Comparison of ENCODE assay signal across 8 cellular contexts in genomic region chr18:9333441-9334350, GRCh38. TPM values are rescaled to one million over a fixed set of nuclear protein-coding genes. Genes with fewer than 3 reads are reported as not detected.
DNase-seq lines count a peak whose midpoint lies in the region; ATAC-seq, FAIRE-seq and TF ChIP-seq lines count a peak whose summit lies in the region.

No MANE protein-coding gene starts in this region.

- intact Hi-C loops in endothelial cell of umbilical vein (cut with micrococcal nuclease) (loop anchor here (1.0 to 5.0 kb wide), 7 partner anchors 12 to 260 kb away; partner anchors contain the start of genes ANKRD12 and NDUFV2), natural killer cell (cut with micrococcal nuclease) (loop anchor here (1.0 to 10.0 kb wide), 6 partner anchors 142 to 629 kb away; partner anchors contain the start of genes ANKRD12, MTCL1, NDUFV2 and RALBP1)

- H3K9me1 ChIP-seq in endothelial cell of umbilical vein (replicated peaks; ENCODE audit: control insufficient read depth, extremely low read depth, insufficient read depth, low read length): no peaks in the 10 kb centered on the region

- no peaks in the 10 kb centered on the region for H4K20me1 ChIP-seq in endothelial cell of umbilical vein (replicated peaks; ENCODE audit: control insufficient read depth, extremely low read depth, insufficient read depth, low read length)

- peaks cover under 1 to 2% (median 1%) of the 10 kb centered on the region in 3 donors for H3K9me3 Mint-ChIP-seq in T-cell
- H3K9me3 Mint-ChIP-seq in natural killer cell: no peaks in the 10 kb centered on the region

- dilution Hi-C loops in endothelial cell of umbilical vein (cut with MboI; ENCODE audit: extremely low pct_ligation_motif_present, low sequenced_read_pairs): no loop called here

- H3K27me3 ChIP-seq in ACC112 (ENCODE audit: insufficient read depth, low read length): no peaks in the 10 kb centered on the region
- H3K27me3 ChIP-seq in endothelial cell of umbilical vein (ENCODE audit: control insufficient read depth in 2 of 2, insufficient read depth in 2 of 2, low read length in 2 of 2): no peaks in the 10 kb centered on the region

- H2AFZ ChIP-seq in ACC112 (ENCODE audit: low read length, unreplicated experiment): peak overlapping the region; percentile 88
- H2AFZ ChIP-seq in endothelial cell of umbilical vein (ENCODE audit: low read depth, low read length): peak overlapping the region; percentile 93

- H3K4me1 ChIP-seq in ACC112 (ENCODE audit: control insufficient read depth, insufficient read depth, low read length, unreplicated experiment) (peaks cover 22% of the 10 kb centered on the region), endothelial cell of umbilical vein (ENCODE audit: control insufficient read depth, extremely low read depth, insufficient read depth, low read length) (peaks cover 3% of the 10 kb centered on the region)

- H3K9ac ChIP-seq in endothelial cell of umbilical vein (replicated peaks; ENCODE audit: extremely low read depth, insufficient read depth, low read length): peak overlapping the region; percentile 57

- H3K27ac ChIP-seq in ACC112 (ENCODE audit: low read depth, low read length): peak overlapping the region; percentile 64
- H3K27ac ChIP-seq in endothelial cell of umbilical vein (ENCODE audit: insufficient read depth, low read depth, low read length): peak overlapping the region; percentile 51

- no peak for TF ChIP-seq POLR2A in endothelial cell of umbilical vein (IDR thresholded peaks at IDR 0.05; ENCODE audit: low read depth, low read length)

- peak in 19 of 34 experiments; percentile 1 to 35 (median 20) for DNase-seq in T-cell
- peak; percentile 86 for DNase-seq in endothelial cell of umbilical vein (ENCODE audit: low read depth, low spot score)
- peak; percentile 34 for DNase-seq in natural killer cell
- DNase-seq in NCI-H187 (lab: John Stamatoyannopoulos, UW): no peak
- DNase-seq in MV-4-11 (lab: John Stamatoyannopoulos, UW): no peak

- no peak for FAIRE-seq in endothelial cell of umbilical vein (lab: Jason Lieb, UNC)

- ATAC-seq in GM18861 (IDR thresholded peaks at IDR 0.05; ENCODE audit: unreplicated experiment) (peak; percentile 26), HG03045 (IDR thresholded peaks at IDR 0.05; ENCODE audit: unreplicated experiment) (peak; percentile 35), T-cell (replicated peaks in 1 of 4) (peak; percentile 22 to 44 (median 36)), natural killer cell (peak; percentile 25 to 33 (median 28))

- H3K79me2 ChIP-seq in ACC112 (ENCODE audit: control insufficient read depth, insufficient read depth, low read length, unreplicated experiment) (peaks cover 28% of the 10 kb centered on the region), endothelial cell of umbilical vein (ENCODE audit: control insufficient read depth, insufficient read depth, low read length) (peaks cover 23% of the 10 kb centered on the region)

- H3K27me3 Mint-ChIP-seq in T-cell (no peaks in the 10 kb centered on the region), natural killer cell (ENCODE audit: low read depth in 2 of 2) (peaks cover 9 to 15% of the 10 kb centered on the region in 2 donors)

- POLR2A ChIA-PET in T-cell (lab: Charles Lee): interaction anchor here (0.5 to 0.7 kb wide), 6 partner anchors 20 to 729 kb away, joined by 3 to 7 read pairs (median 4); no protein-coding TSS in a partner anchor
- POLR2A ChIA-PET in endothelial cell of umbilical vein (lab: Charles Lee): interaction anchor here (0.9 to 2.0 kb wide), 5 partner anchors 11 to 231 kb away, joined by 3 to 12 read pairs (median 4); partner anchors contain the start of genes ANKRD12 and NDUFV2

- H3K4me2 ChIP-seq in endothelial cell of umbilical vein (ENCODE audit: insufficient read depth, low read length): peak overlapping the region; percentile 38

- TF ChIP-seq CTCF in endothelial cell of umbilical vein (IDR thresholded peaks at IDR 0.05; ENCODE audit: extremely low read depth in 1 of 2, insufficient read depth in 1 of 2, low read depth in 1 of 2, low read length in 2 of 2) (no peak), natural killer cell (IDR thresholded peaks at IDR 0.05) (no peak)

- no peaks in the 10 kb centered on the region for H3K9me3 ChIP-seq in endothelial cell of umbilical vein (replicated peaks; ENCODE audit: control insufficient read depth, insufficient read depth, low read length)

- H3K4me1 Mint-ChIP-seq in T-cell: peaks cover 16 to 28% (median 24%) of the 10 kb centered on the region in 3 donors
- H3K4me1 Mint-ChIP-seq in natural killer cell: peaks cover 14 to 16% of the 10 kb centered on the region in 2 donors

- H3K4me3 ChIP-seq in ACC112 (ENCODE audit: low read depth, low read length) (peak overlapping the region; percentile 99), endothelial cell of umbilical vein (replicated peaks in 1 of 3; ENCODE audit: insufficient read depth in 1 of 3, low read depth in 1 of 3, low read length in 3 of 3) (peak overlapping the region; percentile 5 to 58 (median 43))

- H3K4me3 Mint-ChIP-seq in T-cell (peak overlapping the region; percentile 87 to 92 (median 90)), natural killer cell (peak overlapping the region; percentile 95)

- peak overlapping the region; percentile 42 to 60 for H3K27ac Mint-ChIP-seq in T-cell
- peak overlapping the region; percentile 82 to 87 for H3K27ac Mint-ChIP-seq in natural killer cell

- TSS peak; percentile 73 for BruUV-seq in endothelial cell of umbilical vein (replicated peaks; lab: Mats Ljungman, UMichigan)

- H3K36me3 ChIP-seq in ACC112 (ENCODE audit: insufficient read depth, low read length): peaks cover 5% of the 10 kb centered on the region; the same call in 1 of the 2 replicates
- peaks cover 0 to 7% of the 10 kb centered on the region in 2 experiments for H3K36me3 ChIP-seq in endothelial cell of umbilical vein (ENCODE audit: control insufficient read depth in 2 of 2, extremely low read depth in 1 of 2, insufficient read depth in 2 of 2, low read length in 2 of 2)

- H3K36me3 Mint-ChIP-seq in T-cell: peaks cover 4% of the 10 kb centered on the region
- no peaks in the 10 kb centered on the region for H3K36me3 Mint-ChIP-seq in natural killer cell

- CTCF ChIA-PET in T-cell (lab: Charles Lee) (interaction anchor here (0.6 to 2.0 kb wide), 9 partner anchors 65 to 1335 kb away, joined by 3 to 11 read pairs (median 3); no protein-coding TSS in a partner anchor), endothelial cell of umbilical vein (lab: Charles Lee) (interaction anchor here (0.6 to 2.3 kb wide), 27 partner anchors 12 to 305 kb away, joined by 3 to 33 read pairs (median 4); partner anchors contain the start of gene ANKRD12)

TF ChIP-seq in endothelial cell of umbilical vein, 7 proteins besides CTCF, POLR2A, EP300 and RAD21:
- TF ChIP-seq JUN (IDR thresholded peaks at IDR 0.05; ENCODE audit: borderline replicate concordance, insufficient read depth, insufficient read length, low read depth): no peak
- no peak for TF ChIP-seq EZH2 (IDR thresholded peaks at IDR 0.05; ENCODE audit: borderline replicate concordance, low read depth, low read length, severe bottlenecking)

RNA-seq across cellular contexts. Expression of gene TWSG1, which starts 0.9 kb away (rescaled TPM):
- total RNA-seq in T-cell (1 to 10 TPM; 1.8 to 6.2 (median 4.4) TPM), endothelial cell of umbilical vein (57.4 and 69.6 TPM in 2 replicates), natural killer cell (1 to 10 TPM; 3.4 to 7.3 (median 5.6) TPM)
- polyA plus RNA-seq in endothelial cell of umbilical vein: 49.5 and 52.4 TPM in 2 replicates
- 50.0 and 51.1 TPM in 2 replicates for polyA plus RNA-seq in endothelial cell of umbilical vein (2011; cell fraction: cytosol; rRNA removed)
- polyA plus RNA-seq in endothelial cell of umbilical vein (2011; cell fraction: nucleus; rRNA removed): 23.6 and 33.5 TPM in 2 replicates
- polyA plus RNA-seq in endothelial cell of umbilical vein (2012): 58.2 and 75.3 TPM in 2 replicates
- polyA minus RNA-seq in endothelial cell of umbilical vein: 220 and 253 TPM in 2 replicates
- polyA minus RNA-seq in endothelial cell of umbilical vein (2011; cell fraction: cytosol; rRNA and poly(A)+ RNA removed): 6.3 TPM
- polyA minus RNA-seq in endothelial cell of umbilical vein (2011; cell fraction: nucleus; rRNA and poly(A)+ RNA removed): 23.4 and 38.4 TPM in 2 replicates

Comparison
In these comparisons a context has a peak if more than half of its experiments do, and no peak if none do; other contexts are left out.
1. DNase-seq: peak in T-cell (19 of 34), endothelial cell of umbilical vein (single experiment) and natural killer cell (single experiment); none in NCI-H187 (0 of 2) and MV-4-11 (single experiment).
2. Peak in every context shown above with its lines, with median percentiles within 50 percentile points of each other: ATAC-seq.